In the genomic region with DNA sequence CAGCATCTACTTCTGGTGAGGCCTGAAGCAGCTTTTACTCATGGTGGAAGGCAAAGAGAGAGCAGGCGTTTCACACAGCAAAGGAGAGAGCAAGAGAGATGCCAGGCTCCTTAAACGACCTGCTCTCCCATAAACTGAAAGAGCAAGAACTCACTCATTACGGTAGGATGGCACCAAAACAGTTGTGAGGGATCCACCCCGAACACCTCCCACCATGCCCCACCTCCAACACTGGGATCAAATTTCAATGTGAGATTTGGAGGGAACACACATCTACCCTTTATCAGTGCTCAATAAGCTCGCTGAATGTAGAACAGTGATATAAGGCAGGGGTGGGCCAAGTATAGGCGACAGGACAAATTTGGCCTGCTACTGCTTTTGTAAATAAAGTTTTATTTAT, we compare ENCODE assay signal across 38 cellular contexts.
"Had no signal": no experiment of that assay in that cellular context is flagged by ENCODE, and none has a peak within 500 bp of the region (broad histone marks: within the 10 kb centered on the region; RNA-seq: fewer than 3 reads in every experiment).

No MANE protein-coding gene starts in this region.

- H3K4me3 ChIP-seq: ascending aorta, cardiac muscle cell had no signal

- H3K4me1 ChIP-seq: ascending aorta had no signal

- DNase-seq: activated CD4-positive, alpha-beta memory T cell treated with anti-CD3 and anti-CD28 coated beads, Interleukin-2, amount 10 ng/mL, durations not matched to agents 7 days and 5 days; activated CD4-positive, alpha-beta T cell treated with anti-CD3 and anti-CD28 coated beads for 1 hour; activated CD4-positive, alpha-beta T cell treated with anti-CD3 and anti-CD28 coated beads for 36 hours; activated CD4-positive, alpha-beta T cell treated with anti-CD3 and anti-CD28 coated beads for 48 hours; activated CD4-positive, alpha-beta T cell treated with anti-CD3 and anti-CD28 coated beads, Interleukin-2, amount 10 ng/mL, durations not matched to agents 7 days and 5 days; activated CD4-positive, alpha-beta T cell treated with anti-CD3 and anti-CD28 coated beads, Interleukin-2, amount 50 U/mL, for 48 hours; activated CD4-positive, CD25-positive, alpha-beta regulatory T cell; activated CD8-positive, alpha-beta memory T cell treated with anti-CD3 and anti-CD28 coated beads for 24 hours; activated CD8-positive, alpha-beta memory T cell treated with anti-CD3 and anti-CD28 coated beads, Interleukin-2, amount 10 ng/mL, durations not matched to agents 7 days and 5 days; activated CD8-positive, alpha-beta memory T cell treated with anti-CD3 and anti-CD28 coated beads, Interleukin-2, amount 50 U/mL, for 48 hours; activated CD8-positive, alpha-beta T cell treated with anti-CD3 and anti-CD28 coated beads, Interleukin-2, amount 10 ng/mL, durations not matched to agents 7 days and 5 days; activated effector memory CD4-positive, alpha-beta T cell treated with anti-CD3 and anti-CD28 coated beads, Interleukin-2, amount 50 U/mL, for 16 hours; activated gamma-delta T cell treated with Interleukin-2 at 50 U/mL for 16 hours; activated naive CD4-positive, alpha-beta T cell; activated naive CD4-positive, alpha-beta T cell treated with anti-CD3 and anti-CD28 coated beads for 36 hours; activated naive CD8-positive, alpha-beta T cell treated with anti-CD3 and anti-CD28 coated beads, Interleukin-2, amount 10 ng/mL, durations not matched to agents 7 days and 5 days; activated naive CD8-positive, alpha-beta T cell treated with anti-CD3 and anti-CD28 coated beads, Interleukin-2, amount 50 U/mL, for 24 hours; activated T-cell treated with anti-CD3 and anti-CD28 coated beads, Interleukin-2, amount 50 U/mL, for 24 hours; activated T-cell treated with anti-CD3 and anti-CD28 coated beads, Interleukin-2, amount 50 U/mL, for 48 hours; amygdala; anterior cingulate cortex; caudate nucleus; cerebellar nuclear complex; T-helper 1 cell; T-helper 2 cell; T-helper 9 cell had no signal

- H3K27me3 Mint-ChIP-seq: activated naive CD4-positive, alpha-beta T cell treated with anti-CD3 and anti-CD28 coated beads, Interleukin-2, amount 50 U/mL, for 24 hours; activated naive CD8-positive, alpha-beta T cell treated with anti-CD3 and anti-CD28 coated beads, Interleukin-2, amount 10 ng/mL, durations not matched to agents 7 days and 5 days; brain; central memory CD8-positive, alpha-beta T cell had no signal

- H3K9me3 ChIP-seq: ascending aorta had no signal

- FAIRE-seq: bronchial epithelial cell, TTC549 had no signal

- H3K27me3 ChIP-seq: ascending aorta, cardiac muscle cell had no signal

- H3K36me3 ChIP-seq: ascending aorta, cardiac muscle cell had no signal

- H3K9me3 Mint-ChIP-seq: activated CD4-positive, alpha-beta memory T cell treated with anti-CD3 and anti-CD28 coated beads, Interleukin-2, amount 10 ng/mL, durations not matched to agents 7 days and 5 days; activated CD4-positive, alpha-beta T cell treated with anti-CD3 and anti-CD28 coated beads, Interleukin-2, amount 10 ng/mL, durations not matched to agents 7 days and 5 days; activated naive CD4-positive, alpha-beta T cell treated with anti-CD3 and anti-CD28 coated beads for 36 hours; activated naive CD4-positive, alpha-beta T cell treated with anti-CD3 and anti-CD28 coated beads, Interleukin-2, amount 50 U/mL, for 24 hours; activated naive CD8-positive, alpha-beta T cell treated with anti-CD3 and anti-CD28 coated beads, Interleukin-2, amount 10 ng/mL, durations not matched to agents 7 days and 5 days; activated naive CD8-positive, alpha-beta T cell treated with anti-CD3 and anti-CD28 coated beads, Interleukin-2, amount 50 U/mL, for 24 hours; activated T-cell treated with anti-CD3 and anti-CD28 coated beads, Interleukin-2, amount 50 U/mL, for 24 hours; activated T-helper 17 cell treated with anti-CD3 and anti-CD28 coated beads, Interleukin-2, amount 50 U/mL, for 72 hours; central memory CD8-positive, alpha-beta T cell; T-helper 1 cell treated with Interleukin-12 subunit alpha and Interleukin-12 subunit beta and Interleukin-4 antibody, amounts not matched to agents 30 μg/mL and 1 μg/mL, for 36 hours; T-helper 2 cell treated with Interferon-gamma antibody and Interleukin-4, amounts not matched to agents 5 μg/mL and 100 μg/mL, for 36 hours had no signal

- H3K36me3 Mint-ChIP-seq: activated CD8-positive, alpha-beta memory T cell treated with anti-CD3 and anti-CD28 coated beads, Interleukin-2, amount 10 ng/mL, durations not matched to agents 7 days and 5 days; activated naive CD4-positive, alpha-beta T cell treated with anti-CD3 and anti-CD28 coated beads, Interleukin-2, amount 50 U/mL, for 24 hours; activated naive CD8-positive, alpha-beta T cell; activated naive CD8-positive, alpha-beta T cell treated with anti-CD3 and anti-CD28 coated beads, Interleukin-2, amount 10 ng/mL, durations not matched to agents 7 days and 5 days; brain had no signal

- H3K27ac ChIP-seq: ascending aorta, cardiac muscle cell, VCaP had no signal

- H3K4me1 Mint-ChIP-seq: activated CD4-positive, alpha-beta memory T cell treated with anti-CD3 and anti-CD28 coated beads, Interleukin-2, amount 10 ng/mL, durations not matched to agents 7 days and 5 days; activated CD4-positive, alpha-beta T cell treated with anti-CD3 and anti-CD28 coated beads for 36 hours; activated CD4-positive, alpha-beta T cell treated with anti-CD3 and anti-CD28 coated beads, Interleukin-2, amount 10 ng/mL, durations not matched to agents 7 days and 5 days; activated CD8-positive, alpha-beta memory T cell treated with anti-CD3 and anti-CD28 coated beads, Interleukin-2, amount 10 ng/mL, durations not matched to agents 7 days and 5 days; activated naive CD4-positive, alpha-beta T cell treated with anti-CD3 and anti-CD28 coated beads, Interleukin-2, amount 50 U/mL, for 24 hours; activated naive CD8-positive, alpha-beta T cell treated with anti-CD3 and anti-CD28 coated beads, Interleukin-2, amount 10 ng/mL, durations not matched to agents 7 days and 5 days; activated naive CD8-positive, alpha-beta T cell treated with anti-CD3 and anti-CD28 coated beads, Interleukin-2, amount 50 U/mL, for 24 hours; activated T-helper 17 cell treated with anti-CD3 and anti-CD28 coated beads, Interleukin-2, amount 50 U/mL, for 72 hours; brain; central memory CD8-positive, alpha-beta T cell had no signal

- H3K4me3 Mint-ChIP-seq: activated CD4-positive, alpha-beta memory T cell treated with anti-CD3 and anti-CD28 coated beads, Interleukin-2, amount 10 ng/mL, durations not matched to agents 7 days and 5 days; activated CD4-positive, alpha-beta T cell treated with anti-CD3 and anti-CD28 coated beads for 36 hours; activated CD4-positive, alpha-beta T cell treated with anti-CD3 and anti-CD28 coated beads, Interleukin-2, amount 10 ng/mL, durations not matched to agents 7 days and 5 days; activated CD8-positive, alpha-beta memory T cell treated with anti-CD3 and anti-CD28 coated beads, Interleukin-2, amount 10 ng/mL, durations not matched to agents 7 days and 5 days; activated CD8-positive, alpha-beta T cell treated with anti-CD3 and anti-CD28 coated beads, Interleukin-2, amount 10 ng/mL, durations not matched to agents 7 days and 5 days; activated naive CD4-positive, alpha-beta T cell treated with anti-CD3 and anti-CD28 coated beads for 36 hours; activated naive CD4-positive, alpha-beta T cell treated with anti-CD3 and anti-CD28 coated beads, Interleukin-2, amount 50 U/mL, for 24 hours; activated naive CD8-positive, alpha-beta T cell; activated naive CD8-positive, alpha-beta T cell treated with anti-CD3 and anti-CD28 coated beads, Interleukin-2, amount 10 ng/mL, durations not matched to agents 7 days and 5 days; activated naive CD8-positive, alpha-beta T cell treated with anti-CD3 and anti-CD28 coated beads, Interleukin-2, amount 50 U/mL, for 24 hours; activated T-cell treated with anti-CD3 and anti-CD28 coated beads, Interleukin-2, amount 50 U/mL, for 24 hours; activated T-helper 17 cell treated with anti-CD3 and anti-CD28 coated beads, Interleukin-2, amount 50 U/mL, for 72 hours; brain; central memory CD8-positive, alpha-beta T cell; T-helper 1 cell treated with Interleukin-12 subunit alpha and Interleukin-12 subunit beta and Interleukin-4 antibody, amounts not matched to agents 30 μg/mL and 1 μg/mL, for 36 hours; T-helper 2 cell treated with Interferon-gamma antibody and Interleukin-4, amounts not matched to agents 5 μg/mL and 100 μg/mL, for 36 hours had no signal

- H3K27ac Mint-ChIP-seq: activated CD4-positive, alpha-beta memory T cell treated with anti-CD3 and anti-CD28 coated beads, Interleukin-2, amount 10 ng/mL, durations not matched to agents 7 days and 5 days; activated CD4-positive, alpha-beta T cell treated with anti-CD3 and anti-CD28 coated beads for 36 hours; activated CD4-positive, alpha-beta T cell treated with anti-CD3 and anti-CD28 coated beads, Interleukin-2, amount 10 ng/mL, durations not matched to agents 7 days and 5 days; activated CD8-positive, alpha-beta memory T cell treated with anti-CD3 and anti-CD28 coated beads, Interleukin-2, amount 10 ng/mL, durations not matched to agents 7 days and 5 days; activated CD8-positive, alpha-beta T cell treated with anti-CD3 and anti-CD28 coated beads, Interleukin-2, amount 10 ng/mL, durations not matched to agents 7 days and 5 days; activated naive CD4-positive, alpha-beta T cell treated with anti-CD3 and anti-CD28 coated beads for 36 hours; activated naive CD4-positive, alpha-beta T cell treated with anti-CD3 and anti-CD28 coated beads, Interleukin-2, amount 50 U/mL, for 24 hours; activated naive CD8-positive, alpha-beta T cell; activated naive CD8-positive, alpha-beta T cell treated with anti-CD3 and anti-CD28 coated beads, Interleukin-2, amount 10 ng/mL, durations not matched to agents 7 days and 5 days; activated naive CD8-positive, alpha-beta T cell treated with anti-CD3 and anti-CD28 coated beads, Interleukin-2, amount 50 U/mL, for 24 hours; activated T-cell treated with anti-CD3 and anti-CD28 coated beads, Interleukin-2, amount 50 U/mL, for 24 hours; activated T-helper 17 cell treated with anti-CD3 and anti-CD28 coated beads, Interleukin-2, amount 50 U/mL, for 72 hours; brain; T-helper 1 cell treated with Interleukin-12 subunit alpha and Interleukin-12 subunit beta and Interleukin-4 antibody, amounts not matched to agents 30 μg/mL and 1 μg/mL, for 36 hours; T-helper 2 cell treated with Interferon-gamma antibody and Interleukin-4, amounts not matched to agents 5 μg/mL and 100 μg/mL, for 36 hours had no signal
